ENCODE assay signal across 9 cellular contexts in genomic region chr1:84141177-84142003, GRCh38. TPM values are rescaled to one million over a fixed set of nuclear protein-coding genes. Genes with fewer than 3 reads are reported as not detected.
DNase-seq lines count a peak whose midpoint lies in the region; ATAC-seq and TF ChIP-seq lines count a peak whose summit lies in the region.
"Had no signal": no experiment of that assay in that cellular context is flagged by ENCODE, and none has a peak within 500 bp of the region (broad histone marks: within the 10 kb centered on the region; RNA-seq: fewer than 3 reads in every experiment).

No MANE protein-coding gene starts in this region.

- WGBS in transverse colon (ENCODE audit: low coverage in 1 of 2), 2 donors = 47% methylated on average over 9 of the region's 9 CpGs

- POLR2A ChIA-PET in Panc1 (lab: Charles Lee) = interaction anchor here (0.6 kb wide), 1 partner anchor 71 kb away, joined by 4 read pairs; no protein-coding TSS in a partner anchor

- TF ChIP-seq POLR2A in transverse colon (IDR thresholded peaks at IDR 0.05) = no peak

- no peaks in the 10 kb centered on the region for H3K4me1 ChIP-seq in cardiac muscle cell (ENCODE audit: low read depth)
- H3K4me1 ChIP-seq in Panc1 (ENCODE audit: control insufficient read depth, insufficient read depth, low read length) = peaks cover 21% of the 10 kb centered on the region
- peaks cover 0 to 28% (median 4%) of the 10 kb centered on the region in 4 donors for H3K4me1 ChIP-seq in transverse colon

- no peak for TF ChIP-seq EP300 in transverse colon (IDR thresholded peaks at IDR 0.05; ENCODE audit: low read depth)

- DNase-seq in cardiac muscle cell (ENCODE audit: low read depth in 1 of 2, low spot score in 1 of 2) (peak in 1 of 2 donors; percentile 38), cardiac septum (ENCODE audit: low spot score) (no peak), Panc1 (ENCODE audit: low read depth, low spot score) (no peak), fibroblast of the aortic adventitia (ENCODE audit: low read depth) (peak; percentile 53), transverse colon (no peak)
- DNase-seq: RPMI8226 had no signal

- no peaks in the 10 kb centered on the region for H3K9me3 ChIP-seq in cardiac muscle cell (ENCODE audit: low read depth)
- H3K9me3 ChIP-seq in Panc1 (ENCODE audit: control insufficient read depth, insufficient read depth, low read depth, low read length) = peaks cover 15% of the 10 kb centered on the region
- H3K9me3 ChIP-seq in transverse colon = peaks cover 0 to 5% of the 10 kb centered on the region in 2 donors

- in situ Hi-C loops in Panc1 (cut with HindIII; ENCODE audit: low pct_unique_long_range_greater_than_20kb, low sequenced_read_pairs) (no loop called here), transverse colon (cut with MboI; ENCODE audit: low pct_ligation_motif_present in 1 of 4, low pct_unique_long_range_greater_than_20kb in 1 of 4, low sequenced_read_pairs in 3 of 4) (loop anchor here (25.0 kb wide), 3 partner anchors 471 to 796 kb away; no protein-coding TSS in a partner anchor)

- CTCF ChIA-PET in Panc1 (lab: Charles Lee) = interaction anchor here (1.6 kb wide), 1 partner anchor 292 kb away, joined by 8 read pairs; no protein-coding TSS in a partner anchor

- ATAC-seq in Panc1 = no peak
- no peak for ATAC-seq in GM18502 (IDR thresholded peaks at IDR 0.05; ENCODE audit: poor library complexity, unreplicated experiment)
- no peak for ATAC-seq in GM21390 (IDR thresholded peaks at IDR 0.05; ENCODE audit: unreplicated experiment)
- ATAC-seq in GM18519 (IDR thresholded peaks at IDR 0.05; ENCODE audit: low FRiP score, unreplicated experiment) = no peak

- H3K4me3 ChIP-seq in cardiac muscle cell (no peak overlapping the region), Panc1 (ENCODE audit: low read depth in 2 of 2, low read length in 2 of 2) (no peak overlapping the region), fibroblast of the aortic adventitia (ENCODE audit: low read depth, low read length) (no peak overlapping the region), transverse colon (no peak overlapping the region)

- H3K27ac ChIP-seq in cardiac muscle cell (no peak overlapping the region), Panc1 (ENCODE audit: low read length) (no peak overlapping the region), transverse colon (no peak overlapping the region)

- intact Hi-C loops in cardiac septum (cut with DNase I) (loop anchor here (5.0 to 10.0 kb wide), 3 partner anchors 291 to 613 kb away; no protein-coding TSS in a partner anchor), Panc1 (cut with micrococcal nuclease; ENCODE audit: unreplicated experiment) (loop anchor here (1.0 to 10.0 kb wide), 4 partner anchors 292 to 623 kb away; partner anchors contain the start of gene RPF1), transverse colon (cut with DNase I; ENCODE audit: low total_unique reads) (loop anchor here (10.0 kb wide), 1 partner anchor 293 kb away; no protein-coding TSS in a partner anchor)

- BruUV-seq in Panc1 (replicated peaks; lab: Mats Ljungman, UMichigan) = no TSS peak

- TF ChIP-seq CTCF in cardiac muscle cell (IDR thresholded peaks at IDR 0.05; ENCODE audit: low read depth, low read length) (peak; percentile 60), Panc1 (IDR thresholded peaks at IDR 0.05) (peak; percentile 79; the same call in 1 of the 2 replicates), fibroblast of the aortic adventitia (IDR thresholded peaks at IDR 0.05; ENCODE audit: insufficient read depth, low read length) (peak; percentile 65), transverse colon (IDR thresholded peaks at IDR 0.05) (peak; percentile 52 to 73 (median 63))

- H3K27me3 ChIP-seq in cardiac muscle cell (no peaks in the 10 kb centered on the region), Panc1 (ENCODE audit: control insufficient read depth, insufficient read depth, low read length) (no peaks in the 10 kb centered on the region), transverse colon (no peaks in the 10 kb centered on the region)

- H3K36me3 ChIP-seq in cardiac muscle cell (no peaks in the 10 kb centered on the region), Panc1 (ENCODE audit: control insufficient read depth, insufficient read depth, low read length) (no peaks in the 10 kb centered on the region), transverse colon (no peaks in the 10 kb centered on the region)

RNA-seq across cellular contexts. Expression of gene PRKACB, which starts 2.7 kb away (rescaled TPM):
- total RNA-seq in cardiac muscle cell (17.5 and 21.2 TPM in 2 replicates), cardiac septum (41.8 TPM), Panc1 (2021; ENCODE audit: unreplicated experiment) (54.9 TPM), fibroblast of the aortic adventitia (ENCODE audit: low replicate concordance) (18.3 and 30.3 TPM in 2 replicates), transverse colon (100 to 1,000 TPM in 1 of 4 donors, 10 to 100 TPM in 3; 34.6 to 115 (median 79.2) TPM)
- 27.1 and 42.9 TPM in 2 replicates for polyA plus RNA-seq in cardiac muscle cell
- polyA plus RNA-seq in Panc1 (2012; ENCODE audit: insufficient read length) = 16.6 TPM
